Comparison of ENCODE assay signal across 14 cellular contexts in genomic region chr16:81310045-81310644, GRCh38.
"Had no signal": no experiment of that assay in that cellular context is flagged by ENCODE, and none has a peak within 500 bp of the region (broad histone marks: within the 10 kb centered on the region; RNA-seq: fewer than 3 reads in every experiment).

No MANE protein-coding gene starts in this region.

- ATAC-seq: heart left ventricle, natural killer cell, WTC11 had no signal

- FAIRE-seq: frontal cortex, TTC549 had no signal

- H3K9me3 ChIP-seq: adrenal gland, heart left ventricle, neutrophil, SJSA1, thoracic aorta had no signal

- H3K4me3 Mint-ChIP-seq: natural killer cell, WTC11 had no signal

- H3K9ac ChIP-seq: parathyroid adenoma had no signal

- H3K36me3 Mint-ChIP-seq: natural killer cell had no signal

- H3K36me3 ChIP-seq: adrenal gland, heart left ventricle, neutrophil, thoracic aorta had no signal

- H3K27ac Mint-ChIP-seq: WTC11 had no signal

- H3K27me3 ChIP-seq: adrenal gland, heart left ventricle, SJSA1 had no signal

- H3K4me1 ChIP-seq: parathyroid adenoma had no signal

- H3K27ac ChIP-seq: heart left ventricle, neutrophil, parathyroid adenoma, SJSA1, thoracic aorta had no signal

- H3K4me3 ChIP-seq: adrenal gland, heart left ventricle, SJSA1, thoracic aorta had no signal

- H2AFZ ChIP-seq: parathyroid adenoma had no signal

- H3K9me3 Mint-ChIP-seq: natural killer cell, WTC11 had no signal

- DNase-seq: activated CD8-positive, alpha-beta memory T cell treated with anti-CD3 and anti-CD28 coated beads, Interleukin-2, amount 50 U/mL, for 48 hours; activated effector memory CD4-positive, alpha-beta T cell treated with anti-CD3 and anti-CD28 coated beads, Interleukin-2, amount 50 U/mL, for 16 hours; dermis blood vessel endothelial cell; heart left ventricle; mesendoderm; natural killer cell had no signal
